In the genomic region with DNA sequence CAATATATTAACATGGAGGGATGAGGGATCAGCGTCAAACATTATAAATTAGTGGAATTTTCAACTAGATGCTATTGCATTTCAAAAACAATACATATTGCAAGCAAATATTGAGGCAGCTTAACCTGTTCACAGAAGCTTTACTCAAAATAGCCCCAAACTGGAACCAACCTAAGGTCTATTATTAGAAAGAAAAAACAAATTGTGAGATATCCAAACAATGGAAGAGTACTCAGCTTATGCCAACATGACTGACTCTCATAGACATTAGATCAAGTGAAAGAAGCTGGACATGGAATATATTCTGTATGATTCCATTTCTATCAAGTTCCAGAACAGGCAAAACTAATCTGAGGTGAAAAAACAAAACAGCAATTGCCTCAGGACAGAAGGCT, we compare ENCODE assay signal across 16 cellular contexts. TPM values are rescaled to one million over a fixed set of nuclear protein-coding genes. Genes with fewer than 3 reads are reported as not detected.
A peak's percentile ranks its signal among the peaks of the same experiment; 100 is the strongest.
DNase-seq lines count a peak whose midpoint lies in the region; ATAC-seq lines count a peak whose summit lies in the region.
"Had no signal": no experiment of that assay in that cellular context is flagged by ENCODE, and none has a peak within 500 bp of the region (broad histone marks: within the 10 kb centered on the region; RNA-seq: fewer than 3 reads in every experiment).

No MANE protein-coding gene starts in this region.

- H3K27ac Mint-ChIP-seq in activated CD4-positive, alpha-beta memory T cell treated with anti-CD3 and anti-CD28 coated beads for 36 hours = peak overlapping the region; percentile 51
- H3K27ac Mint-ChIP-seq in immature natural killer cell = peak overlapping the region in 5 of 6 donors; percentile 13 to 75 (median 41)

- H3K36me3 ChIP-seq in ACC112 (ENCODE audit: insufficient read depth, low read length) = no peaks in the 10 kb centered on the region
- H3K36me3 ChIP-seq: ovary had no signal

- peak overlapping the region; percentile 60 for H3K27ac ChIP-seq in ACC112 (ENCODE audit: low read depth, low read length)
- H3K27ac ChIP-seq: ovary, spleen, vagina had no signal

- no peaks in the 10 kb centered on the region for H3K27me3 Mint-ChIP-seq in activated CD4-positive, alpha-beta memory T cell treated with anti-CD3 and anti-CD28 coated beads for 36 hours
- H3K27me3 Mint-ChIP-seq in immature natural killer cell (ENCODE audit: low read depth in 3 of 3) = no peaks in the 10 kb centered on the region
- H3K27me3 Mint-ChIP-seq: stimulated activated naive CD8-positive, alpha-beta T cell treated with anti-CD3 and anti-CD28 coated beads, Interleukin-15, Interleukin-2, amounts not matched to agents 100 ng/mL and 50 ng/mL, for 24 hours had no signal

- ATAC-seq in GM18909 (IDR thresholded peaks at IDR 0.05; ENCODE audit: poor library complexity, unreplicated experiment) (peak; percentile 6), HG03045 (IDR thresholded peaks at IDR 0.05; ENCODE audit: unreplicated experiment) (no peak)

- no peaks in the 10 kb centered on the region for H3K9me3 Mint-ChIP-seq in activated CD4-positive, alpha-beta memory T cell treated with anti-CD3 and anti-CD28 coated beads for 36 hours
- no peaks in the 10 kb centered on the region for H3K9me3 Mint-ChIP-seq in immature natural killer cell
- H3K9me3 Mint-ChIP-seq: stimulated activated naive CD8-positive, alpha-beta T cell treated with anti-CD3 and anti-CD28 coated beads, Interleukin-15, Interleukin-2, amounts not matched to agents 100 ng/mL and 50 ng/mL, for 24 hours had no signal

- CTCF ChIA-PET in activated CD4-positive, alpha-beta memory T cell treated with anti-CD3 and anti-CD28 coated beads for 36 hours (lab: Charles Lee) = no interaction called here

- H3K4me1 Mint-ChIP-seq in activated CD4-positive, alpha-beta memory T cell treated with anti-CD3 and anti-CD28 coated beads for 36 hours (ENCODE audit: low read depth) = peaks cover 22% of the 10 kb centered on the region
- H3K4me1 Mint-ChIP-seq in immature natural killer cell = peaks cover 31 to 39% of the 10 kb centered on the region in 2 donors

- DNase-seq in activated CD4-positive, alpha-beta memory T cell treated with anti-CD3 and anti-CD28 coated beads for 36 hours = no peak
- no peak for DNase-seq in immature natural killer cell
- no peak for DNase-seq in iPS-NIHi7 (ENCODE audit: extremely low spot score)
- no peak for DNase-seq in T-helper 2 cell
- no peak for DNase-seq in SIG-M5 treated with dmso at 0.1 percent for 504 hours (lab: John Stamatoyannopoulos, UW; ENCODE audit: unreplicated experiment)
- DNase-seq: activated CD4-positive, alpha-beta T cell treated with anti-CD3 and anti-CD28 coated beads for 48 hours; NCI-H1436 treated with DMSO at 0.1 percent for 48 hours; ovary; spleen; T-helper 9 cell had no signal

- H3K79me2 ChIP-seq in ACC112 (ENCODE audit: control insufficient read depth, insufficient read depth, low read length, unreplicated experiment) = peaks cover 8% of the 10 kb centered on the region

- H3K4me3 Mint-ChIP-seq in activated CD4-positive, alpha-beta memory T cell treated with anti-CD3 and anti-CD28 coated beads for 36 hours = no peak overlapping the region
- H3K4me3 Mint-ChIP-seq in immature natural killer cell = peak overlapping the region; percentile 4 to 45 (median 18)
- H3K4me3 Mint-ChIP-seq: stimulated activated naive CD8-positive, alpha-beta T cell treated with anti-CD3 and anti-CD28 coated beads, Interleukin-15, Interleukin-2, amounts not matched to agents 100 ng/mL and 50 ng/mL, for 24 hours had no signal

- H2AFZ ChIP-seq in ACC112 (ENCODE audit: low read length, unreplicated experiment) = no peak overlapping the region

- H3K36me3 Mint-ChIP-seq in activated CD4-positive, alpha-beta memory T cell treated with anti-CD3 and anti-CD28 coated beads for 36 hours = peaks cover 8% of the 10 kb centered on the region
- H3K36me3 Mint-ChIP-seq in immature natural killer cell = peaks cover 0 to 9% (median 7%) of the 10 kb centered on the region in 3 donors

- H3K27me3 ChIP-seq in ACC112 (ENCODE audit: insufficient read depth, low read length) = no peaks in the 10 kb centered on the region
- H3K27me3 ChIP-seq: ovary, spleen, vagina had no signal

- peaks cover 9% of the 10 kb centered on the region for H3K4me1 ChIP-seq in ACC112 (ENCODE audit: control insufficient read depth, insufficient read depth, low read length, unreplicated experiment)

- POLR2A ChIA-PET in activated CD4-positive, alpha-beta memory T cell treated with anti-CD3 and anti-CD28 coated beads for 36 hours (lab: Charles Lee) = no interaction called here

- no peak overlapping the region for H3K4me3 ChIP-seq in ACC112 (ENCODE audit: low read depth, low read length)
- H3K4me3 ChIP-seq: ovary, spleen, vagina had no signal

- intact Hi-C loops in activated CD4-positive, alpha-beta memory T cell treated with anti-CD3 and anti-CD28 coated beads for 36 hours (cut with micrococcal nuclease) = no loop called here

RNA-seq across cellular contexts. Expression of gene NEK3, which starts 27.6 kb away (rescaled TPM):
- 10 to 100 TPM; 11.0 to 12.9 TPM for total RNA-seq in activated CD4-positive, alpha-beta memory T cell treated with anti-CD3 and anti-CD28 coated beads for 36 hours
- polyA plus RNA-seq in immature natural killer cell = 1 to 10 TPM; 1.6 to 3.6 (median 3.2) TPM

RNA-seq across cellular contexts. Expression of gene NEK5, which starts 58.2 kb away (rescaled TPM):
- total RNA-seq in activated CD4-positive, alpha-beta memory T cell treated with anti-CD3 and anti-CD28 coated beads for 36 hours = under 1 TPM in 1 of 2 experiments, not detected in 1; 0.05 TPM
- under 1 TPM in 1 of 3 donors, not detected in 2; 0.07 TPM for polyA plus RNA-seq in immature natural killer cell
- total RNA-seq: LHCN-M2 had no signal
